ENCODE assay signal across 1 cellular context in the genomic region with DNA sequence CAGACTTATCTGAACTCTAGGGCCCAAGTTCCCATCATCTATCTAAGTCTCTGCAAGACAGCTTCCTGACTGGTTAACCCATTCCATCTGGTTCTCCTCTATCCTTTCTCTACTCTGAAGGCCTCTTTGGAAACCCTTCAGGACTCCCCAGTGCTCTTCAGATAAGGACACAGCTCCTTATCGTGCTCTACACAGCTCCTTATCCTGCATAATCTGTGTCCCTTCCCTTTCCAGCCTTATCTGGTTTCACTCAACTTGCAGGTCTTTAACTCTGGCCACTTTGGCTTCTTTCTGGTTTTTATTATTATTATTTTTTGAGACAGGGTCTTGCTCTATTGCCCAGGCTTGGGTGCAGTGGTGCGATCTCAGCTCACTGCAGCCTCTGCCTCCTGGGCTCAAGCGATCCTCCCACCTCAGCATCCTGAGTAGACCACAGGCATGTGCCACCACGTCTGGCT.
TF ChIP-seq lines count a peak whose summit lies in the region.

No MANE protein-coding gene starts in this region.

TF ChIP-seq in K562, 482 proteins besides CTCF, POLR2A, EP300 and RAD21 (continues in another document):
- TF ChIP-seq, protein P1, sequence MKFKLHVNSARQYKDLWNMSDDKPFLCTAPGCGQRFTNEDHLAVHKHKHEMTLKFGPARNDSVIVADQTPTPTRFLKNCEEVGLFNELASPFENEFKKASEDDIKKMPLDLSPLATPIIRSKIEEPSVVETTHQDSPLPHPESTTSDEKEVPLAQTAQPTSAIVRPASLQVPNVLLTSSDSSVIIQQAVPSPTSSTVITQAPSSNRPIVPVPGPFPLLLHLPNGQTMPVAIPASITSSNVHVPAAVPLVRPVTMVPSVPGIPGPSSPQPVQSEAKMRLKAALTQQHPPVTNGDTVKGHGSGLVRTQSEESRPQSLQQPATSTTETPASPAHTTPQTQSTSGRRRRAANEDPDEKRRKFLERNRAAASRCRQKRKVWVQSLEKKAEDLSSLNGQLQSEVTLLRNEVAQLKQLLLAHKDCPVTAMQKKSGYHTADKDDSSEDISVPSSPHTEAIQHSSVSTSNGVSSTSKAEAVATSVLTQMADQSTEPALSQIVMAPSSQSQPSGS (CRISPR knock-in tag; IDR thresholded peaks at IDR 0.05): no peak
- TF ChIP-seq ZNF134 (CRISPR knock-in tag; conservative IDR thresholded peaks at IDR 0.05) (0 out of 2 replicates have a peak, but pooled peaks have one; percentile 42), NR2C1 (IDR thresholded peaks at IDR 0.05) (no peak), NR2C1 (tag; IDR thresholded peaks at IDR 0.05) (peak; percentile 57), MAZ (CRISPR knock-in tag; conservative IDR thresholded peaks at IDR 0.05 in 1 of 2, IDR thresholded peaks at IDR 0.05 in 1 of 2) (peak in 1 of 2 experiments; percentile 41; a peak in 2 of 4 replicates), GTF2E2 (tag; IDR thresholded peaks at IDR 0.05) (no peak), FOXJ3 (CRISPR knock-in tag; IDR thresholded peaks at IDR 0.05) (no peak), FOSL1 (tag; conservative IDR thresholded peaks at IDR 0.05) (peak; percentile 82), BCL6 (CRISPR knock-in tag; IDR thresholded peaks at IDR 0.05) (no peak), HDAC3 (IDR thresholded peaks at IDR 0.05; ENCODE audit: borderline replicate concordance, partially characterized antibody) (peak; percentile 80), KDM2B (CRISPR knock-in tag; IDR thresholded peaks at IDR 0.05) (no peak), JUND (IDR thresholded peaks at IDR 0.05; ENCODE audit: borderline replicate concordance, low read depth, low read length) (peak; percentile 66; the same call in 1 of the 2 replicates), JUND (tag; IDR thresholded peaks at IDR 0.05; ENCODE audit: borderline replicate concordance, low read depth, low read length) (peak; percentile 22; the same call in 1 of the 3 replicates), ZNF232 (CRISPR knock-in tag; IDR thresholded peaks at IDR 0.05) (no peak), PHTF2 (CRISPR knock-in tag; IDR thresholded peaks at IDR 0.05) (0 out of 2 replicates have a peak, but pooled peaks have one; percentile 69), PYGO2 (tag; IDR thresholded peaks at IDR 0.05) (peak; percentile 92), RBM25 (IDR thresholded peaks at IDR 0.05; ENCODE audit: low read depth, low read length, severe bottlenecking) (peak; percentile 51), CBX3 (IDR thresholded peaks at IDR 0.05; ENCODE audit: borderline replicate concordance in 1 of 2, low read length in 2 of 2) (peak in 1 of 2 experiments; percentile 22; a peak in 1 of 3 replicates), GATA2 (CRISPR knock-in tag; IDR thresholded peaks at IDR 0.05) (peak; percentile 77), PPARD (CRISPR knock-in tag; IDR thresholded peaks at IDR 0.05) (no peak), NBN (IDR thresholded peaks at IDR 0.05; ENCODE audit: low read depth) (peak; percentile 89; the same call in 1 of the 2 replicates), NFIC (IDR thresholded peaks at IDR 0.05) (peak; percentile 90), FOS (IDR thresholded peaks at IDR 0.05; ENCODE audit: extremely low read depth, insufficient read length) (no peak), TEAD4 (IDR thresholded peaks at IDR 0.05; ENCODE audit: low read length) (peak; percentile 98), TEAD4 (CRISPR knock-in tag; IDR thresholded peaks at IDR 0.05; ENCODE audit: borderline replicate concordance) (no peak), ZNF274 (IDR thresholded peaks at IDR 0.05; ENCODE audit: borderline replicate concordance, low read depth, low read length) (no peak; the same call in 1 of the 2 replicates), ZNF778 (CRISPR knock-in tag; IDR thresholded peaks at IDR 0.05) (no peak), SAP30 (IDR thresholded peaks at IDR 0.05; ENCODE audit: borderline replicate concordance, insufficient read depth, low read depth, low read length, poor library complexity, severe bottlenecking) (no peak), MEIS2 (IDR thresholded peaks at IDR 0.05; ENCODE audit: partially characterized antibody) (peak; percentile 80), ESRRA (IDR thresholded peaks at IDR 0.05; ENCODE audit: borderline replicate concordance, low read depth) (0 out of 2 replicates have a peak, but pooled peaks have one; percentile 59), MAFK (IDR thresholded peaks at IDR 0.05; ENCODE audit: low read length) (no peak), HMG20A (CRISPR knock-in tag; conservative IDR thresholded peaks at IDR 0.05) (no peak), MBD2 (IDR thresholded peaks at IDR 0.05; ENCODE audit: borderline replicate concordance, low read depth) (peak; percentile 27; the same call in 1 of the 2 replicates), ZNF79 (CRISPR knock-in tag; IDR thresholded peaks at IDR 0.05; ENCODE audit: low read depth) (peak; percentile 50; the same call in 1 of the 2 replicates), KDM5B (IDR thresholded peaks at IDR 0.05; ENCODE audit: insufficient replicate concordance, low read depth, low read length) (no peak), SMARCC2 (IDR thresholded peaks at IDR 0.05; ENCODE audit: low read depth) (peak; percentile 90)
- TF ChIP-seq, protein P2, sequence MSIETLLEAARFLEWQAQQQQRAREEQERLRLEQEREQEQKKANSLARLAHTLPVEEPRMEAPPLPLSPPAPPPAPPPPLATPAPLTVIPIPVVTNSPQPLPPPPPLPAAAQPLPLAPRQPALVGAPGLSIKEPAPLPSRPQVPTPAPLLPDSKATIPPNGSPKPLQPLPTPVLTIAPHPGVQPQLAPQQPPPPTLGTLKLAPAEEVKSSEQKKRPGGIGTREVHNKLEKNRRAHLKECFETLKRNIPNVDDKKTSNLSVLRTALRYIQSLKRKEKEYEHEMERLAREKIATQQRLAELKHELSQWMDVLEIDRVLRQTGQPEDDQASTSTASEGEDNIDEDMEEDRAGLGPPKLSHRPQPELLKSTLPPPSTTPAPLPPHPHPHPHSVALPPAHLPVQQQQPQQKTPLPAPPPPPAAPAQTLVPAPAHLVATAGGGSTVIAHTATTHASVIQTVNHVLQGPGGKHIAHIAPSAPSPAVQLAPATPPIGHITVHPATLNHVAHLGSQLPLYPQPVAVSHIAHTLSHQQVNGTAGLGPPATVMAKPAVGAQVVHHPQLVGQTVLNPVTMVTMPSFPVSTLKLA (conservative IDR thresholded peaks at IDR 0.05): peak in 1 of 2 experiments; percentile 35; a peak in 1 of 4 replicates
- TF ChIP-seq, protein P3, sequence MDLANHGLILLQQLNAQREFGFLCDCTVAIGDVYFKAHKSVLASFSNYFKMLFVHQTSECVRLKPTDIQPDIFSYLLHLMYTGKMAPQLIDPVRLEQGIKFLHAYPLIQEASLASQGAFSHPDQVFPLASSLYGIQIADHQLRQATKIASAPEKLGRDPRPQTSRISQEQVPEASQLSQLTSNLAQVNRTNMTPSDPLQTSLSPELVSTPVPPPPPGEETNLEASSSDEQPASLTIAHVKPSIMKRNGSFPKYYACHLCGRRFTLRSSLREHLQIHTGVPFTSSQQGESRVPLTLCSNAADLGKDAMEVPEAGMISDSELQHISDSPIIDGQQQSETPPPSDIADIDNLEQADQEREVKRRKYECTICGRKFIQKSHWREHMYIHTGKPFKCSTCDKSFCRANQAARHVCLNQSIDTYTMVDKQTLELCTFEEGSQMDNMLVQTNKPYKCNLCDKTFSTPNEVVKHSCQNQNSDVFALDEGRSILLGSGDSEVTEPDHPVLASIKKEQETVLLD (IDR thresholded peaks at IDR 0.05): no peak
- TF ChIP-seq, protein P4, sequence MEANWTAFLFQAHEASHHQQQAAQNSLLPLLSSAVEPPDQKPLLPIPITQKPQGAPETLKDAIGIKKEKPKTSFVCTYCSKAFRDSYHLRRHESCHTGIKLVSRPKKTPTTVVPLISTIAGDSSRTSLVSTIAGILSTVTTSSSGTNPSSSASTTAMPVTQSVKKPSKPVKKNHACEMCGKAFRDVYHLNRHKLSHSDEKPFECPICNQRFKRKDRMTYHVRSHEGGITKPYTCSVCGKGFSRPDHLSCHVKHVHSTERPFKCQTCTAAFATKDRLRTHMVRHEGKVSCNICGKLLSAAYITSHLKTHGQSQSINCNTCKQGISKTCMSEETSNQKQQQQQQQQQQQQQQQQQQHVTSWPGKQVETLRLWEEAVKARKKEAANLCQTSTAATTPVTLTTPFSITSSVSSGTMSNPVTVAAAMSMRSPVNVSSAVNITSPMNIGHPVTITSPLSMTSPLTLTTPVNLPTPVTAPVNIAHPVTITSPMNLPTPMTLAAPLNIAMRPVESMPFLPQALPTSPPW (CRISPR knock-in tag; IDR thresholded peaks at IDR 0.05): peak; percentile 52; the same call in 1 of the 2 replicates
- TF ChIP-seq, protein P5, sequence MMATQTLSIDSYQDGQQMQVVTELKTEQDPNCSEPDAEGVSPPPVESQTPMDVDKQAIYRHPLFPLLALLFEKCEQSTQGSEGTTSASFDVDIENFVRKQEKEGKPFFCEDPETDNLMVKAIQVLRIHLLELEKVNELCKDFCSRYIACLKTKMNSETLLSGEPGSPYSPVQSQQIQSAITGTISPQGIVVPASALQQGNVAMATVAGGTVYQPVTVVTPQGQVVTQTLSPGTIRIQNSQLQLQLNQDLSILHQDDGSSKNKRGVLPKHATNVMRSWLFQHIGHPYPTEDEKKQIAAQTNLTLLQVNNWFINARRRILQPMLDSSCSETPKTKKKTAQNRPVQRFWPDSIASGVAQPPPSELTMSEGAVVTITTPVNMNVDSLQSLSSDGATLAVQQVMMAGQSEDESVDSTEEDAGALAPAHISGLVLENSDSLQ (IDR thresholded peaks at IDR 0.05): peak; percentile 82
- TF ChIP-seq, protein P6, sequence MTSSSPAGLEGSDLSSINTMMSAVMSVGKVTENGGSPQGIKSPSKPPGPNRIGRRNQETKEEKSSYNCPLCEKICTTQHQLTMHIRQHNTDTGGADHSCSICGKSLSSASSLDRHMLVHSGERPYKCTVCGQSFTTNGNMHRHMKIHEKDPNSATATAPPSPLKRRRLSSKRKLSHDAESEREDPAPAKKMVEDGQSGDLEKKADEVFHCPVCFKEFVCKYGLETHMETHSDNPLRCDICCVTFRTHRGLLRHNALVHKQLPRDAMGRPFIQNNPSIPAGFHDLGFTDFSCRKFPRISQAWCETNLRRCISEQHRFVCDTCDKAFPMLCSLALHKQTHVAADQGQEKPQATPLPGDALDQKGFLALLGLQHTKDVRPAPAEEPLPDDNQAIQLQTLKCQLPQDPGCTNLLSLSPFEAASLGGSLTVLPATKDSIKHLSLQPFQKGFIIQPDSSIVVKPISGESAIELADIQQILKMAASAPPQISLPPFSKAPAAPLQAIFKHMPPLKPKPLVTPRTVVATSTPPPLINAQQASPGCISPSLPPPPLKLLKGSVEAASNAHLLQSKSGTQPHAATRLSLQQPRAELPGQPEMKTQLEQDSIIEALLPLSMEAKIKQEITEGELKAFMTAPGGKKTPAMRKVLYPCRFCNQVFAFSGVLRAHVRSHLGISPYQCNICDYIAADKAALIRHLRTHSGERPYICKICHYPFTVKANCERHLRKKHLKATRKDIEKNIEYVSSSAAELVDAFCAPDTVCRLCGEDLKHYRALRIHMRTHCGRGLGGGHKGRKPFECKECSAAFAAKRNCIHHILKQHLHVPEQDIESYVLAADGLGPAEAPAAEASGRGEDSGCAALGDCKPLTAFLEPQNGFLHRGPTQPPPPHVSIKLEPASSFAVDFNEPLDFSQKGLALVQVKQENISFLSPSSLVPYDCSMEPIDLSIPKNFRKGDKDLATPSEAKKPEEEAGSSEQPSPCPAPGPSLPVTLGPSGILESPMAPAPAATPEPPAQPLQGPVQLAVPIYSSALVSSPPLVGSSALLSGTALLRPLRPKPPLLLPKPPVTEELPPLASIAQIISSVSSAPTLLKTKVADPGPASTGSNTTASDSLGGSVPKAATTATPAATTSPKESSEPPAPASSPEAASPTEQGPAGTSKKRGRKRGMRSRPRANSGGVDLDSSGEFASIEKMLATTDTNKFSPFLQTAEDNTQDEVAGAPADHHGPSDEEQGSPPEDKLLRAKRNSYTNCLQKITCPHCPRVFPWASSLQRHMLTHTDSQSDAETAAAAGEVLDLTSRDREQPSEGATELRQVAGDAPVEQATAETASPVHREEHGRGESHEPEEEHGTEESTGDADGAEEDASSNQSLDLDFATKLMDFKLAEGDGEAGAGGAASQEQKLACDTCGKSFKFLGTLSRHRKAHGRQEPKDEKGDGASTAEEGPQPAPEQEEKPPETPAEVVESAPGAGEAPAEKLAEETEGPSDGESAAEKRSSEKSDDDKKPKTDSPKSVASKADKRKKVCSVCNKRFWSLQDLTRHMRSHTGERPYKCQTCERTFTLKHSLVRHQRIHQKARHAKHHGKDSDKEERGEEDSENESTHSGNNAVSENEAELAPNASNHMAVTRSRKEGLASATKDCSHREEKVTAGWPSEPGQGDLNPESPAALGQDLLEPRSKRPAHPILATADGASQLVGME (CRISPR knock-in tag; IDR thresholded peaks at IDR 0.05): no peak
- TF ChIP-seq, protein P7, sequence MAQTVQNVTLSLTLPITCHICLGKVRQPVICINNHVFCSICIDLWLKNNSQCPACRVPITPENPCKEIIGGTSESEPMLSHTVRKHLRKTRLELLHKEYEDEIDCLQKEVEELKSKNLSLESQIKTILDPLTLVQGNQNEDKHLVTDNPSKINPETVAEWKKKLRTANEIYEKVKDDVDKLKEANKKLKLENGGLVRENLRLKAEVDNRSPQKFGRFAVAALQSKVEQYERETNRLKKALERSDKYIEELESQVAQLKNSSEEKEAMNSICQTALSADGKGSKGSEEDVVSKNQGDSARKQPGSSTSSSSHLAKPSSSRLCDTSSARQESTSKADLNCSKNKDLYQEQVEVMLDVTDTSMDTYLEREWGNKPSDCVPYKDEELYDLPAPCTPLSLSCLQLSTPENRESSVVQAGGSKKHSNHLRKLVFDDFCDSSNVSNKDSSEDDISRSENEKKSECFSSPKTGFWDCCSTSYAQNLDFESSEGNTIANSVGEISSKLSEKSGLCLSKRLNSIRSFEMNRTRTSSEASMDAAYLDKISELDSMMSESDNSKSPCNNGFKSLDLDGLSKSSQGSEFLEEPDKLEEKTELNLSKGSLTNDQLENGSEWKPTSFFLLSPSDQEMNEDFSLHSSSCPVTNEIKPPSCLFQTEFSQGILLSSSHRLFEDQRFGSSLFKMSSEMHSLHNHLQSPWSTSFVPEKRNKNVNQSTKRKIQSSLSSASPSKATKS (CRISPR knock-in tag; IDR thresholded peaks at IDR 0.05): no peak
- TF ChIP-seq, protein P8, sequence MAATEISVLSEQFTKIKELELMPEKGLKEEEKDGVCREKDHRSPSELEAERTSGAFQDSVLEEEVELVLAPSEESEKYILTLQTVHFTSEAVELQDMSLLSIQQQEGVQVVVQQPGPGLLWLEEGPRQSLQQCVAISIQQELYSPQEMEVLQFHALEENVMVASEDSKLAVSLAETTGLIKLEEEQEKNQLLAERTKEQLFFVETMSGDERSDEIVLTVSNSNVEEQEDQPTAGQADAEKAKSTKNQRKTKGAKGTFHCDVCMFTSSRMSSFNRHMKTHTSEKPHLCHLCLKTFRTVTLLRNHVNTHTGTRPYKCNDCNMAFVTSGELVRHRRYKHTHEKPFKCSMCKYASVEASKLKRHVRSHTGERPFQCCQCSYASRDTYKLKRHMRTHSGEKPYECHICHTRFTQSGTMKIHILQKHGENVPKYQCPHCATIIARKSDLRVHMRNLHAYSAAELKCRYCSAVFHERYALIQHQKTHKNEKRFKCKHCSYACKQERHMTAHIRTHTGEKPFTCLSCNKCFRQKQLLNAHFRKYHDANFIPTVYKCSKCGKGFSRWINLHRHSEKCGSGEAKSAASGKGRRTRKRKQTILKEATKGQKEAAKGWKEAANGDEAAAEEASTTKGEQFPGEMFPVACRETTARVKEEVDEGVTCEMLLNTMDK (IDR thresholded peaks at IDR 0.05; ENCODE audit: borderline replicate concordance, insufficient read depth, low read depth, low read length, poor library complexity, severe bottlenecking): no peak
